ENCODE assay signal across 1 cellular context in the genomic region with DNA sequence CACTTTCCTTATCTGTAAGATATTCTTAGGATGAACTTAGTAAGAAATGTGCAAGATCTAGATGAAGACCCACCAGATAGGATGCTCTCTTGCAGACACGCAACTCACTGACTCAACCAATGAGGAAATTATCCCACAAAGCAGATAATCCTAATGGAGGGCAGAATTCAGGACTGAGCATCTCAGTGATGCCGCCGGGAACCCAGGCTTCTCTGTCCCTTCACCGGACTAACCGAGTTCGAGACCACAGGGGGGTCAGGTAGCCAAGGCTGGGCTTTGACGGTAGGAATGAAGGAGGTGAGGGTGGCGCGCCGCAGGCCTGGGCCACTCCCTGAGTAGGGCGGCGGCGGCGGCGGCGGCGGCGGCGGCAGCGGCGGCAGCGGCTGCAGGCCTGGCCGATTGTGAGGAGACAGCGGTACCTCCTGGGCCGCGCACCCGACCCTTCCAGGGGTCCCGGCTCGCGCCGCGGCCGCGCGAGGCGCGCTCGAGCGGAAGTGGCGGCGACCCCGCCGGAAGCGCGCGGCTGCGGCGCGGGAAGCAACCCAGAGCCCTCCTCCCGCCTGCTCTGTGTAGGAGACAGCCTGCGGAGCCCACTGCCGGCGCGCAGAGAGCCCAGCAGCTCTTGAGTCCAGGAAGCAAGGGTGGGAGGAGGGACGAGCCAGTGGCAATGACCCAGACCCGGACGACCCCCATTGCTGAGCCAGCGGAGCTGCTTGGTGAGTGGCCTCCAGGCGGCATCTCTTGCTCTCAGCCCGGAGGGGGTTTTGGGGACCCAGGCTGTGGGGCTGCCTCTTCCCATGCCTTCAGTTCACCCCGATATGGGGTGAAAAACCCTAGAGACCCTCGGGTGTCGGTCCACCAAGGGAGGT.
TF ChIP-seq lines count a peak whose summit lies in the region.

A gene with protein sequence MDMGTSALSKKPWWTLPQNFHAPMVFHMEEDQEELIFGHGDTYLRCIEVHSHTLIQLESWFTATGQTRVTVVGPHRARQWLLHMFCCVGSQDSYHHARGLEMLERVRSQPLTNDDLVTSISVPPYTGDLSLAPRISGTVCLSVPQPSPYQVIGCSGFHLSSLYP (minus strand): TSS at position 496 of the 869 bp plus-strand sequence. CDS start 20,679 bp downstream, outside the sequence.

TF ChIP-seq in HEK293, 187 proteins besides CTCF, POLR2A, EP300 and RAD21 (continued from another document):
- TF ChIP-seq, protein P1, sequence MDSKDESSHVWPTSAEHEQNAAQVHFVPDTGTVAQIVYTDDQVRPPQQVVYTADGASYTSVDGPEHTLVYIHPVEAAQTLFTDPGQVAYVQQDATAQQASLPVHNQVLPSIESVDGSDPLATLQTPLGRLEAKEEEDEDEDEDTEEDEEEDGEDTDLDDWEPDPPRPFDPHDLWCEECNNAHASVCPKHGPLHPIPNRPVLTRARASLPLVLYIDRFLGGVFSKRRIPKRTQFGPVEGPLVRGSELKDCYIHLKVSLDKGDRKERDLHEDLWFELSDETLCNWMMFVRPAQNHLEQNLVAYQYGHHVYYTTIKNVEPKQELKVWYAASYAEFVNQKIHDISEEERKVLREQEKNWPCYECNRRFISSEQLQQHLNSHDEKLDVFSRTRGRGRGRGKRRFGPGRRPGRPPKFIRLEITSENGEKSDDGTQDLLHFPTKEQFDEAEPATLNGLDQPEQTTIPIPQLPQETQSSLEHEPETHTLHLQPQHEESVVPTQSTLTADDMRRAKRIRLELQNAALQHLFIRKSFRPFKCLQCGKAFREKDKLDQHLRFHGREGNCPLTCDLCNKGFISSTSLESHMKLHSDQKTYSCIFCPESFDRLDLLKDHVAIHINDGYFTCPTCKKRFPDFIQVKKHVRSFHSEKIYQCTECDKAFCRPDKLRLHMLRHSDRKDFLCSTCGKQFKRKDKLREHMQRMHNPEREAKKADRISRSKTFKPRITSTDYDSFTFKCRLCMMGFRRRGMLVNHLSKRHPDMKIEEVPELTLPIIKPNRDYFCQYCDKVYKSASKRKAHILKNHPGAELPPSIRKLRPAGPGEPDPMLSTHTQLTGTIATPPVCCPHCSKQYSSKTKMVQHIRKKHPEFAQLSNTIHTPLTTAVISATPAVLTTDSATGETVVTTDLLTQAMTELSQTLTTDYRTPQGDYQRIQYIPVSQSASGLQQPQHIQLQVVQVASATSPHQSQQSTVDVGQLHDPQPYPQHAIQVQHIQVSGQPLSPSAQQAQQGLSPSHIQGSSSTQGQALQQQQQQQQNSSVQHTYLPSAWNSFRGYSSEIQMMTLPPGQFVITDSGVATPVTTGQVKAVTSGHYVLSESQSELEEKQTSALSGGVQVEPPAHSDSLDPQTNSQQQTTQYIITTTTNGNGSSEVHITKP (tag by site-specific recombination; IDR thresholded peaks at IDR 0.05), result peak; percentile 84
- TF ChIP-seq ZNF544 (tag by site-specific recombination; IDR thresholded peaks at IDR 0.05) (no peak), ZSCAN30 (tag by site-specific recombination; IDR thresholded peaks at IDR 0.05) (peak; percentile 76), ZNF843 (tag by site-specific recombination; IDR thresholded peaks at IDR 0.05) (0 out of 2 replicates have a peak, but pooled peaks have one; percentile 15), ZFP41 (tag by site-specific recombination; IDR thresholded peaks at IDR 0.05; ENCODE audit: borderline replicate concordance) (no peak), ZNF707 (tag by site-specific recombination; IDR thresholded peaks at IDR 0.05) (no peak)
- TF ChIP-seq, protein P2, sequence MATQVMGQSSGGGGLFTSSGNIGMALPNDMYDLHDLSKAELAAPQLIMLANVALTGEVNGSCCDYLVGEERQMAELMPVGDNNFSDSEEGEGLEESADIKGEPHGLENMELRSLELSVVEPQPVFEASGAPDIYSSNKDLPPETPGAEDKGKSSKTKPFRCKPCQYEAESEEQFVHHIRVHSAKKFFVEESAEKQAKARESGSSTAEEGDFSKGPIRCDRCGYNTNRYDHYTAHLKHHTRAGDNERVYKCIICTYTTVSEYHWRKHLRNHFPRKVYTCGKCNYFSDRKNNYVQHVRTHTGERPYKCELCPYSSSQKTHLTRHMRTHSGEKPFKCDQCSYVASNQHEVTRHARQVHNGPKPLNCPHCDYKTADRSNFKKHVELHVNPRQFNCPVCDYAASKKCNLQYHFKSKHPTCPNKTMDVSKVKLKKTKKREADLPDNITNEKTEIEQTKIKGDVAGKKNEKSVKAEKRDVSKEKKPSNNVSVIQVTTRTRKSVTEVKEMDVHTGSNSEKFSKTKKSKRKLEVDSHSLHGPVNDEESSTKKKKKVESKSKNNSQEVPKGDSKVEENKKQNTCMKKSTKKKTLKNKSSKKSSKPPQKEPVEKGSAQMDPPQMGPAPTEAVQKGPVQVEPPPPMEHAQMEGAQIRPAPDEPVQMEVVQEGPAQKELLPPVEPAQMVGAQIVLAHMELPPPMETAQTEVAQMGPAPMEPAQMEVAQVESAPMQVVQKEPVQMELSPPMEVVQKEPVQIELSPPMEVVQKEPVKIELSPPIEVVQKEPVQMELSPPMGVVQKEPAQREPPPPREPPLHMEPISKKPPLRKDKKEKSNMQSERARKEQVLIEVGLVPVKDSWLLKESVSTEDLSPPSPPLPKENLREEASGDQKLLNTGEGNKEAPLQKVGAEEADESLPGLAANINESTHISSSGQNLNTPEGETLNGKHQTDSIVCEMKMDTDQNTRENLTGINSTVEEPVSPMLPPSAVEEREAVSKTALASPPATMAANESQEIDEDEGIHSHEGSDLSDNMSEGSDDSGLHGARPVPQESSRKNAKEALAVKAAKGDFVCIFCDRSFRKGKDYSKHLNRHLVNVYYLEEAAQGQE (tag by site-specific recombination; IDR thresholded peaks at IDR 0.05), result no peak
- TF ChIP-seq, protein P3, sequence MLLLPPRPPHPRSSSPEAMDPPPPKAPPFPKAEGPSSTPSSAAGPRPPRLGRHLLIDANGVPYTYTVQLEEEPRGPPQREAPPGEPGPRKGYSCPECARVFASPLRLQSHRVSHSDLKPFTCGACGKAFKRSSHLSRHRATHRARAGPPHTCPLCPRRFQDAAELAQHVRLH (tag by site-specific recombination; IDR thresholded peaks at IDR 0.05), result peak; percentile 7; the same call in 1 of the 2 replicates
